12 cellular contexts compared by ENCODE assay signal in the genomic region with DNA sequence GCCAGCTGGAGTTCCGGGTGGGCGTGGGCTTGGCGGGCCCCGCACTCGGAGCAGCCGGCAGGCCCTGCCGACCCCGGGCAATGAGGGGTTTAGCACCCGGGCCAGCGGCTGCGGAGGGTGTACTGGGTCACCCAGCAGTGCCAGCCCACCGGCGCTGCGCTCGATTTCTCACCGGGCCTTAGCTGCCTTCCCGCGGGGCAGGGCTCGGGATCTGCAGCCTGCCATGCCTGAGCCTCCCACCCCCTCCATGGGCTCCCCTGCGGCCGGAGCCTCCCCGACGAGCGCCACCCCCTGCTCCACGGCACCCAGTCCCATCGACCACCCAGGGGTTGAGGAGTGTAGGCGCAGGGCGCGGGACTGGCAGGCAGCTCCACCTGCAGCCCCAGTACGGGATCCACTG. TPM values are rescaled to one million over a fixed set of nuclear protein-coding genes. Genes with fewer than 3 reads are reported as not detected.
"Had no signal": no experiment of that assay in that cellular context is flagged by ENCODE, and none has a peak within 500 bp of the region (broad histone marks: within the 10 kb centered on the region; RNA-seq: fewer than 3 reads in every experiment).

No MANE protein-coding gene starts in this region.

RNA-seq across cellular contexts. Expression of a gene that starts 2.6 kb away (rescaled TPM):
- total RNA-seq: activated B cell treated with CpG ODN at 0.5 μM for 24 hours; activated CD4-positive, alpha-beta memory T cell treated with anti-CD3 and anti-CD28 coated beads for 36 hours; activated CD4-positive, alpha-beta T cell treated with anti-CD3 and anti-CD28 coated beads for 36 hours; activated CD4-positive, alpha-beta T cell treated with anti-CD3 and anti-CD28 coated beads, Interleukin-2, amount 10 ng/mL, durations not matched to agents 24 days and 14 days; activated CD4-positive, alpha-beta T cell treated with anti-CD3 and anti-CD28 coated beads, Interleukin-2, amount 10 ng/mL, durations not matched to agents 7 days and 5 days; activated CD8-positive, alpha-beta memory T cell treated with anti-CD3 and anti-CD28 coated beads for 36 hours; activated CD8-positive, alpha-beta memory T cell treated with anti-CD3 and anti-CD28 coated beads, Interleukin-2, amount 10 ng/mL, durations not matched to agents 7 days and 5 days; activated CD8-positive, alpha-beta T cell treated with anti-CD3 and anti-CD28 coated beads for 36 hours; activated CD8-positive, alpha-beta T cell treated with anti-CD3 and anti-CD28 coated beads, Interleukin-2, amount 10 ng/mL, durations not matched to agents 7 days and 5 days; T-helper 1 cell treated with Interleukin-12 subunit alpha and Interleukin-12 subunit beta and Interleukin-4 antibody, amounts not matched to agents 30 ng/mL and 1 ng/mL, for 36 hours; T-helper 17 cell; T-helper 2 cell treated with Interferon-gamma antibody and Interleukin-4, amounts not matched to agents 100 ng/mL and 5 ng/mL, for 36 hours had no signal
